ENCODE assay signal across 18 cellular contexts in genomic region chr1:109827466-109827865, GRCh38.
DNase-seq lines count a peak whose midpoint lies in the region; ATAC-seq, FAIRE-seq and TF ChIP-seq lines count a peak whose summit lies in the region.
"Had no signal": no experiment of that assay in that cellular context is flagged by ENCODE, and none has a peak within 500 bp of the region (broad histone marks: within the 10 kb centered on the region; RNA-seq: fewer than 3 reads in every experiment).

No MANE protein-coding gene starts in this region.

- CTCF ChIA-PET in PC-3 (lab: Charles Lee), result interaction anchor here (0.5 kb wide), 1 partner anchor 38 kb away, joined by 4 read pairs; no protein-coding TSS in a partner anchor

- intact Hi-C loops in PC-3 (cut with micrococcal nuclease), result no loop called here

- ATAC-seq in PC-3 (no peak), HG02798 (IDR thresholded peaks at IDR 0.05; ENCODE audit: poor library complexity, unreplicated experiment) (no peak)
- ATAC-seq: activated CD8-positive, alpha-beta memory T cell treated with anti-CD3 and anti-CD28 coated beads, Interleukin-2, amount 10 ng/mL, durations not matched to agents 7 days and 5 days; activated naive CD8-positive, alpha-beta T cell treated with anti-CD3 and anti-CD28 coated beads, Interleukin-2, amount 50 U/mL, for 24 hours; gastroesophageal sphincter had no signal

- no peak overlapping the region for H3K4me2 ChIP-seq in PC-3 (ENCODE audit: low read length)

- POLR2A ChIA-PET in PC-3 (lab: Charles Lee; ENCODE audit: unreplicated experiment), result no interaction called here

- no TSS peak for BruUV-seq in PC-3 (replicated peaks; lab: Mats Ljungman, UMichigan)

- H3K9me2 ChIP-seq in PC-3 (replicated peaks; ENCODE audit: low read length), result no peaks in the 10 kb centered on the region

- no peaks in the 10 kb centered on the region for H3K79me2 ChIP-seq in PC-3 (ENCODE audit: low read length)

- H3K4me1 ChIP-seq in PC-3 (ENCODE audit: insufficient read depth, low read length), result peaks cover 43% of the 10 kb centered on the region

- H2AFZ ChIP-seq in PC-3 (ENCODE audit: low read length), result no peak overlapping the region

- DNase-seq in ELR (ENCODE audit: low read depth) (peak; percentile 64), PC-3 (peak; percentile 50), bronchial epithelial cell (ENCODE audit: low read depth) (peak; percentile 28), renal cortical epithelial cell (ENCODE audit: low read depth) (peak; percentile 61), amygdala (lab: John Stamatoyannopoulos, UW) (no peak), NCI-H1092 (lab: John Stamatoyannopoulos, UW) (no peak), NCI-H1048 (lab: John Stamatoyannopoulos, UW) (no peak)
- DNase-seq: activated CD8-positive, alpha-beta memory T cell treated with anti-CD3 and anti-CD28 coated beads, Interleukin-2, amount 10 ng/mL, durations not matched to agents 7 days and 5 days; activated effector memory CD4-positive, alpha-beta T cell treated with Interleukin-2 at 50 U/mL for 16 hours; activated naive CD8-positive, alpha-beta T cell treated with anti-CD3 and anti-CD28 coated beads, Interleukin-2, amount 50 U/mL, for 24 hours; dermis blood vessel endothelial cell; midbrain; NCI-H1436 treated with DMSO at 0.1 percent for 48 hours had no signal

- H4K20me1 ChIP-seq in PC-3 (ENCODE audit: low read length), result no peaks in the 10 kb centered on the region

- H3K27me3 ChIP-seq in PC-3 (ENCODE audit: low read length) (no peaks in the 10 kb centered on the region), bronchial epithelial cell (ENCODE audit: control insufficient read depth, insufficient read depth, low read length) (no peaks in the 10 kb centered on the region)
- H3K27me3 ChIP-seq: cardiac muscle cell, gastroesophageal sphincter had no signal

- no peak overlapping the region for H3K9ac ChIP-seq in PC-3 (ENCODE audit: low read length)

- H3K36me3 ChIP-seq in PC-3 (ENCODE audit: low read depth, low read length), result no peaks in the 10 kb centered on the region
- H3K36me3 ChIP-seq in bronchial epithelial cell (ENCODE audit: control insufficient read depth, insufficient read depth, low read length), result no peaks in the 10 kb centered on the region
- H3K36me3 ChIP-seq: cardiac muscle cell, gastroesophageal sphincter had no signal

- TF ChIP-seq CTCF in PC-3 (conservative IDR thresholded peaks at IDR 0.05; ENCODE audit: low read depth, low read length) (no peak), bronchial epithelial cell (IDR thresholded peaks at IDR 0.05; ENCODE audit: insufficient read depth, low read length, severe bottlenecking) (no peak)

- no peak overlapping the region for H3K27ac ChIP-seq in PC-3 (ENCODE audit: low read length)
- H3K27ac ChIP-seq: cardiac muscle cell, epithelial cell of prostate, gastroesophageal sphincter, SK-N-MC had no signal

- H3K9me3 ChIP-seq in PC-3 (ENCODE audit: low read length), result no peaks in the 10 kb centered on the region
- H3K9me3 ChIP-seq: gastroesophageal sphincter had no signal

- no peak for FAIRE-seq in bronchial epithelial cell (lab: Jason Lieb, UNC)

- no peaks in the 10 kb centered on the region for H3F3A ChIP-seq in PC-3 (ENCODE audit: low read length, unreplicated experiment)

- H3K4me3 ChIP-seq in PC-3 (ENCODE audit: low read length), result no peak overlapping the region
- H3K4me3 ChIP-seq in bronchial epithelial cell (ENCODE audit: low read depth, low read length), result no peak overlapping the region
- H3K4me3 ChIP-seq: cardiac muscle cell, gastroesophageal sphincter, SK-N-MC had no signal

Comparison
In these comparisons a context has a peak if more than half of its experiments do, and no peak if none do; other contexts are left out.
1. DNase-seq: peak in ELR (single experiment), PC-3 (single experiment), bronchial epithelial cell (single experiment) and renal cortical epithelial cell (single experiment); none in amygdala (0 of 56), NCI-H1092 (single experiment) and NCI-H1048 (single experiment).